8 cellular contexts compared by ENCODE assay signal in genomic region chr6:109364382-109365078, GRCh38. TPM values are rescaled to one million over a fixed set of nuclear protein-coding genes. Genes with fewer than 3 reads are reported as not detected.
DNase-seq lines count a peak whose midpoint lies in the region; ATAC-seq, FAIRE-seq and TF ChIP-seq lines count a peak whose summit lies in the region.
"Not testable (repeated sequence)": the region's sequence is repeated elsewhere in the genome, so short reads cannot be mapped to it uniquely, and the experiment has no call there.

No MANE protein-coding gene starts in this region.

- H3K79me2 ChIP-seq in K562 (ENCODE audit: control insufficient read depth, insufficient read depth, low read length) = peaks cover 37% of the 10 kb centered on the region

- TF ChIP-seq EP300 in K562 (IDR thresholded peaks at IDR 0.05; ENCODE audit: low read length) = not testable (repeated sequence)

- H3K9me3 Mint-ChIP-seq in CD4-positive, CD25-positive, alpha-beta regulatory T cell; T-cell; activated CD8-positive, alpha-beta T cell treated with anti-CD3 and anti-CD28 coated beads for 36 hours; activated T-helper 1 cell treated with anti-CD3 and anti-CD28 coated beads, Interleukin-12 subunit alpha, Interleukin-12 subunit beta, Interleukin-2, Interleukin-4 antibody, amounts not matched to agents 30 ng/mL and 10 ng/mL and 1 ng/mL, durations not matched to agents 14 hours and 24 hours and 36 hours; natural killer cell; stimulated activated effector memory CD8-positive, alpha-beta T cell treated with anti-CD3 and anti-CD28 coated beads, Interleukin-12 subunit alpha, Interleukin-12 subunit beta, amount 100 ng/mL, for 72 hours: not testable (repeated sequence)

- TF ChIP-seq POLR2A in K562 (conservative IDR thresholded peaks at IDR 0.05) = peak; percentile 36; the same call in 1 of the 2 replicates

- BruUV-seq in K562 (replicated peaks; lab: Mats Ljungman, UMichigan) = not testable (repeated sequence)

- DNase-seq in CD4-positive, CD25-positive, alpha-beta regulatory T cell; T-cell; activated CD8-positive, alpha-beta T cell treated with anti-CD3 and anti-CD28 coated beads for 36 hours; activated T-helper 1 cell treated with anti-CD3 and anti-CD28 coated beads, Interleukin-12 subunit alpha, Interleukin-12 subunit beta, Interleukin-2, Interleukin-4 antibody, amounts not matched to agents 30 ng/mL and 10 ng/mL and 1 ng/mL, durations not matched to agents 14 hours and 24 hours and 36 hours (ENCODE audit: low spot score); K562 (ENCODE audit: extremely low read depth in 1 of 4, low spot score in 3 of 4); natural killer cell; stimulated activated effector memory CD8-positive, alpha-beta T cell treated with anti-CD3 and anti-CD28 coated beads, Interleukin-12 subunit alpha, Interleukin-12 subunit beta, amount 100 ng/mL, for 72 hours (ENCODE audit: low spot score in 2 of 2): not testable (repeated sequence)

- H3K27ac ChIP-seq in CD4-positive, CD25-positive, alpha-beta regulatory T cell (ENCODE audit: insufficient read depth, low read length, poor library complexity, severe bottlenecking); HEK293 (ENCODE audit: extremely low read depth, low read depth, low read length); K562 (ENCODE audit: extremely low read depth, low read depth, low read length): not testable (repeated sequence)

- peaks cover 64% of the 10 kb centered on the region for H3K36me3 Mint-ChIP-seq in CD4-positive, CD25-positive, alpha-beta regulatory T cell
- H3K36me3 Mint-ChIP-seq in T-cell = peaks cover 77% of the 10 kb centered on the region
- H3K36me3 Mint-ChIP-seq in activated CD8-positive, alpha-beta T cell treated with anti-CD3 and anti-CD28 coated beads for 36 hours (ENCODE audit: low read depth) = peaks cover 68% of the 10 kb centered on the region
- peaks cover 69% of the 10 kb centered on the region for H3K36me3 Mint-ChIP-seq in activated T-helper 1 cell treated with anti-CD3 and anti-CD28 coated beads, Interleukin-12 subunit alpha, Interleukin-12 subunit beta, Interleukin-2, Interleukin-4 antibody, amounts not matched to agents 30 ng/mL and 10 ng/mL and 1 ng/mL, durations not matched to agents 14 hours and 24 hours and 36 hours (ENCODE audit: low read depth)
- not testable (repeated sequence) for H3K36me3 Mint-ChIP-seq in natural killer cell
- peaks cover 99% of the 10 kb centered on the region for H3K36me3 Mint-ChIP-seq in stimulated activated effector memory CD8-positive, alpha-beta T cell treated with anti-CD3 and anti-CD28 coated beads, Interleukin-12 subunit alpha, Interleukin-12 subunit beta, amount 100 ng/mL, for 72 hours

- H3K9ac ChIP-seq in K562 (ENCODE audit: insufficient read depth in 1 of 2, low read depth in 2 of 2, low read length in 2 of 2) = not testable (repeated sequence)

- H3K4me3 ChIP-seq in CD4-positive, CD25-positive, alpha-beta regulatory T cell (ENCODE audit: low read depth, low read length); HEK293 (ENCODE audit: low read depth, low read length); K562: not testable (repeated sequence)

- H3K27me3 ChIP-seq in CD4-positive, CD25-positive, alpha-beta regulatory T cell (ENCODE audit: control insufficient read depth, insufficient read depth, low read length); K562 (ENCODE audit: control insufficient read depth in 2 of 2, insufficient read depth in 2 of 2, low read length in 2 of 2): not testable (repeated sequence)

- H3K9me1 ChIP-seq in K562 (ENCODE audit: control insufficient read depth, insufficient read depth, low read length) = not testable (repeated sequence)

- not testable (repeated sequence) for TF ChIP-seq CTCF in HEK293 (tag by site-specific recombination; IDR thresholded peaks at IDR 0.05); activated CD8-positive, alpha-beta T cell treated with anti-CD3 and anti-CD28 coated beads for 36 hours (IDR thresholded peaks at IDR 0.05); K562 (IDR thresholded peaks at IDR 0.05 in 2 of 3, conservative IDR thresholded peaks at IDR 0.05 in 1 of 3; ENCODE audit: insufficient read depth in 2 of 3, low read depth in 1 of 3, low read length in 3 of 3); natural killer cell (IDR thresholded peaks at IDR 0.05)

- not testable (repeated sequence) for FAIRE-seq in K562 (lab: Jason Lieb, UNC)

- ATAC-seq in CD4-positive, CD25-positive, alpha-beta regulatory T cell (ENCODE audit: low read depth in 2 of 2); T-cell (replicated peaks in 1 of 4); activated CD8-positive, alpha-beta T cell treated with anti-CD3 and anti-CD28 coated beads for 36 hours; K562; natural killer cell; stimulated activated effector memory CD8-positive, alpha-beta T cell treated with anti-CD3 and anti-CD28 coated beads, Interleukin-12 subunit alpha, Interleukin-12 subunit beta, amount 100 ng/mL, for 72 hours: not testable (repeated sequence)

- not testable (repeated sequence) for H4K20me1 ChIP-seq in K562 (replicated peaks; ENCODE audit: control insufficient read depth, insufficient read depth, low read length)

- POLR2A ChIA-PET in HEK293 (lab: Yijun Ruan, JAX); T-cell (lab: Charles Lee); K562 (lab: Yijun Ruan, JAX): not testable (repeated sequence)
- POLR2A ChIA-PET in activated CD8-positive, alpha-beta T cell treated with anti-CD3 and anti-CD28 coated beads for 36 hours (lab: Charles Lee) = interaction anchor here (1.3 kb wide), 1 partner anchor 17 kb away, joined by 3 read pairs; no protein-coding TSS in a partner anchor

- not testable (repeated sequence) for H3K9me3 ChIP-seq in CD4-positive, CD25-positive, alpha-beta regulatory T cell (ENCODE audit: control insufficient read depth in 2 of 2, low read length in 2 of 2); HEK293 (ENCODE audit: control insufficient read depth, insufficient read depth, low read depth, low read length); K562 (replicated peaks; ENCODE audit: control insufficient read depth, insufficient read depth, low read depth, low read length)

- not testable (repeated sequence) for H3K4me3 Mint-ChIP-seq in CD4-positive, CD25-positive, alpha-beta regulatory T cell; T-cell; activated CD8-positive, alpha-beta T cell treated with anti-CD3 and anti-CD28 coated beads for 36 hours; activated T-helper 1 cell treated with anti-CD3 and anti-CD28 coated beads, Interleukin-12 subunit alpha, Interleukin-12 subunit beta, Interleukin-2, Interleukin-4 antibody, amounts not matched to agents 30 ng/mL and 10 ng/mL and 1 ng/mL, durations not matched to agents 14 hours and 24 hours and 36 hours; stimulated activated effector memory CD8-positive, alpha-beta T cell treated with anti-CD3 and anti-CD28 coated beads, Interleukin-12 subunit alpha, Interleukin-12 subunit beta, amount 100 ng/mL, for 72 hours
- peak overlapping the region; percentile 77 for H3K4me3 Mint-ChIP-seq in natural killer cell

- WGBS in K562 (ENCODE audit: insufficient coverage, low coverage, missing lambda C conversion rate) = 95% methylated on average over 5 of the region's 5 CpGs

- in situ Hi-C loops in K562 (cut with MboI) = not testable (repeated sequence)

- TF ChIP-seq RAD21 in K562 (CRISPR knock-in tag; conservative IDR thresholded peaks at IDR 0.05 in 1 of 2, IDR thresholded peaks at IDR 0.05 in 1 of 2) = not testable (repeated sequence)

- peaks cover 78% of the 10 kb centered on the region for H3K36me3 ChIP-seq in CD4-positive, CD25-positive, alpha-beta regulatory T cell (ENCODE audit: control insufficient read depth, insufficient read depth, low read length)
- H3K36me3 ChIP-seq in HEK293 (ENCODE audit: control insufficient read depth in 2 of 2, insufficient read depth in 1 of 2, low read length in 2 of 2) (peaks cover 27 to 91% of the 10 kb centered on the region in 2 experiments), K562 (ENCODE audit: control insufficient read depth, insufficient read depth, low read length) (peaks cover 90% of the 10 kb centered on the region)

- intact Hi-C loops in activated CD8-positive, alpha-beta T cell treated with anti-CD3 and anti-CD28 coated beads for 36 hours (cut with micrococcal nuclease); activated T-helper 1 cell treated with anti-CD3 and anti-CD28 coated beads, Interleukin-12 subunit alpha, Interleukin-12 subunit beta, Interleukin-2, Interleukin-4 antibody, amounts not matched to agents 30 ng/mL and 10 ng/mL and 1 ng/mL, durations not matched to agents 14 hours and 24 hours and 36 hours (cut with micrococcal nuclease); K562 (cut with micrococcal nuclease); natural killer cell (cut with micrococcal nuclease): not testable (repeated sequence)

- peaks cover 16 to 42% (median 31%) of the 10 kb centered on the region in 4 donors for H3K4me1 Mint-ChIP-seq in CD4-positive, CD25-positive, alpha-beta regulatory T cell
- H3K4me1 Mint-ChIP-seq in T-cell (peaks cover 36 to 39% (median 38%) of the 10 kb centered on the region in 3 donors), natural killer cell (peaks cover 58 to 71% of the 10 kb centered on the region in 2 donors)
- peaks cover 14% of the 10 kb centered on the region for H3K4me1 Mint-ChIP-seq in activated CD8-positive, alpha-beta T cell treated with anti-CD3 and anti-CD28 coated beads for 36 hours (ENCODE audit: low read depth)
- peaks cover 44% of the 10 kb centered on the region for H3K4me1 Mint-ChIP-seq in activated T-helper 1 cell treated with anti-CD3 and anti-CD28 coated beads, Interleukin-12 subunit alpha, Interleukin-12 subunit beta, Interleukin-2, Interleukin-4 antibody, amounts not matched to agents 30 ng/mL and 10 ng/mL and 1 ng/mL, durations not matched to agents 14 hours and 24 hours and 36 hours (ENCODE audit: low read depth)
- peaks cover 24% of the 10 kb centered on the region for H3K4me1 Mint-ChIP-seq in stimulated activated effector memory CD8-positive, alpha-beta T cell treated with anti-CD3 and anti-CD28 coated beads, Interleukin-12 subunit alpha, Interleukin-12 subunit beta, amount 100 ng/mL, for 72 hours

- not testable (repeated sequence) for H2AFZ ChIP-seq in K562 (ENCODE audit: low read depth, low read length)

- H3K27me3 Mint-ChIP-seq in CD4-positive, CD25-positive, alpha-beta regulatory T cell; T-cell; activated CD8-positive, alpha-beta T cell treated with anti-CD3 and anti-CD28 coated beads for 36 hours; activated T-helper 1 cell treated with anti-CD3 and anti-CD28 coated beads, Interleukin-12 subunit alpha, Interleukin-12 subunit beta, Interleukin-2, Interleukin-4 antibody, amounts not matched to agents 30 ng/mL and 10 ng/mL and 1 ng/mL, durations not matched to agents 14 hours and 24 hours and 36 hours (ENCODE audit: insufficient read depth); natural killer cell (ENCODE audit: low read depth in 2 of 2): not testable (repeated sequence)

- CTCF ChIA-PET in HEK293 (lab: Yijun Ruan, JAX) = interaction anchor here (0.6 kb wide), 2 partner anchors 144 to 269 kb away, joined by 3 read pairs; partner anchors contain the start of gene CEP57L1
- CTCF ChIA-PET in T-cell (lab: Charles Lee); activated CD8-positive, alpha-beta T cell treated with anti-CD3 and anti-CD28 coated beads for 36 hours (lab: Charles Lee); K562 (lab: Yijun Ruan, JAX; ENCODE audit: low intra/inter-chr PET ratio): not testable (repeated sequence)

- not testable (repeated sequence) for H3K4me2 ChIP-seq in K562 (ENCODE audit: insufficient read depth, low read length)

- H3K4me1 ChIP-seq in CD4-positive, CD25-positive, alpha-beta regulatory T cell (ENCODE audit: control insufficient read depth, insufficient read depth, low read length, poor library complexity, severe bottlenecking); HEK293 (ENCODE audit: control insufficient read depth, insufficient read depth, low read length); K562 (replicated peaks in 1 of 2; ENCODE audit: control insufficient read depth in 2 of 2, insufficient read depth in 2 of 2, low read length in 2 of 2): not testable (repeated sequence)

- H3K27ac Mint-ChIP-seq in CD4-positive, CD25-positive, alpha-beta regulatory T cell = peak overlapping the region in 2 of 3 donors; percentile 42 to 57
- H3K27ac Mint-ChIP-seq in T-cell (peak overlapping the region; percentile 10 to 16), natural killer cell (peak overlapping the region; percentile 78 to 83)
- H3K27ac Mint-ChIP-seq in activated CD8-positive, alpha-beta T cell treated with anti-CD3 and anti-CD28 coated beads for 36 hours = peak overlapping the region; percentile 49
- H3K27ac Mint-ChIP-seq in activated T-helper 1 cell treated with anti-CD3 and anti-CD28 coated beads, Interleukin-12 subunit alpha, Interleukin-12 subunit beta, Interleukin-2, Interleukin-4 antibody, amounts not matched to agents 30 ng/mL and 10 ng/mL and 1 ng/mL, durations not matched to agents 14 hours and 24 hours and 36 hours = peak overlapping the region; percentile 40
- peak overlapping the region; percentile 50 for H3K27ac Mint-ChIP-seq in stimulated activated effector memory CD8-positive, alpha-beta T cell treated with anti-CD3 and anti-CD28 coated beads, Interleukin-12 subunit alpha, Interleukin-12 subunit beta, amount 100 ng/mL, for 72 hours

RNA-seq across cellular contexts. Expression of gene CD164, which starts 17.7 kb away (rescaled TPM):
- 187 TPM for total RNA-seq in CD4-positive, CD25-positive, alpha-beta regulatory T cell
- polyA plus RNA-seq in CD4-positive, CD25-positive, alpha-beta regulatory T cell = 100 to 1,000 TPM; 330 to 364 (median 346) TPM
- total RNA-seq in T-cell = 100 to 1,000 TPM; 194 to 212 (median 201) TPM
- 100 to 1,000 TPM; 144 to 146 TPM for total RNA-seq in activated CD8-positive, alpha-beta T cell treated with anti-CD3 and anti-CD28 coated beads for 36 hours
- total RNA-seq in activated T-helper 1 cell treated with anti-CD3 and anti-CD28 coated beads, Interleukin-12 subunit alpha, Interleukin-12 subunit beta, Interleukin-2, Interleukin-4 antibody, amounts not matched to agents 30 ng/mL and 10 ng/mL and 1 ng/mL, durations not matched to agents 14 hours and 24 hours and 36 hours = 249 and 251 TPM in 2 replicates
- total RNA-seq in K562 (2011; cell fraction: chromatin; rRNA removed; ENCODE audit: low replicate concordance) = 114 and 222 TPM in 2 replicates
- 162 and 212 TPM in 2 replicates for total RNA-seq in K562 (2011; cell fraction: nucleolus; rRNA removed)
- 243 and 317 TPM in 2 replicates for total RNA-seq in K562 (2011; cell fraction: nucleoplasm; rRNA removed)
- total RNA-seq in K562 (2014; rRNA removed) = 79.5 and 92.7 TPM in 2 replicates
- 121 and 134 TPM in 2 replicates for total RNA-seq in K562 (2014; rRNA removed; fragmentation: Illumina TruSeq; extraction: Trizol)
- 191 and 199 TPM in 2 replicates for total RNA-seq in K562 (2015; rRNA removed; fragmentation: Illumina TruSeq; extraction: Trizol)
- total RNA-seq in K562 (2021) = 164 and 169 TPM in 2 replicates
- polyA plus RNA-seq in K562 (2011; rRNA removed) = 317 and 349 TPM in 2 replicates
- polyA plus RNA-seq in K562 (2011; cell fraction: cytosol; rRNA removed) = 107 and 156 TPM in 2 replicates
- 302 and 407 TPM in 2 replicates for polyA plus RNA-seq in K562 (2011; cell fraction: nucleus; rRNA removed)
- polyA plus RNA-seq in K562 (2012) = 177 and 329 TPM in 2 replicates
- polyA plus RNA-seq in K562 (2014; fragmentation: Illumina TruSeq; extraction: Trizol) = 186 and 188 TPM in 2 replicates
- polyA plus RNA-seq in K562 (2014; fragmentation: Nextera tagmentation; extraction: Ambion mirVana) = 100 to 1,000 TPM; 165 to 179 TPM
- 117 and 143 TPM in 2 replicates for polyA plus RNA-seq in K562 (2014; rRNA removed)
- polyA minus RNA-seq in K562 (2011; rRNA and poly(A)+ RNA removed) = 159 and 195 TPM in 2 replicates
- polyA minus RNA-seq in K562 (2011; cell fraction: cytosol; rRNA and poly(A)+ RNA removed) = 154 and 189 TPM in 2 replicates
- polyA minus RNA-seq in K562 (2011; cell fraction: nucleus; rRNA and poly(A)+ RNA removed) = 130 and 232 TPM in 2 replicates
- total RNA-seq in natural killer cell = 100 to 1,000 TPM; 352 to 457 (median 427) TPM

Comparison
In these comparisons a context has a peak if more than half of its experiments do, and no peak if none do; other contexts are left out.
1. H3K27ac Mint-ChIP-seq: peak in every context shown above with its lines; median percentile 80 in natural killer cell; 50 in stimulated activated effector memory CD8-positive, alpha-beta T cell treated with anti-CD3 and anti-CD28 coated beads, Interleukin-12 subunit alpha, Interleukin-12 subunit beta, amount 100 ng/mL, for 72 hours; 50 in CD4-positive, CD25-positive, alpha-beta regulatory T cell; 49 in activated CD8-positive, alpha-beta T cell treated with anti-CD3 and anti-CD28 coated beads for 36 hours; 40 in activated T-helper 1 cell treated with anti-CD3 and anti-CD28 coated beads, Interleukin-12 subunit alpha, Interleukin-12 subunit beta, Interleukin-2, Interleukin-4 antibody, amounts not matched to agents 30 ng/mL and 10 ng/mL and 1 ng/mL, durations not matched to agents 14 hours and 24 hours and 36 hours; 13 in T-cell.